In the genomic region with DNA sequence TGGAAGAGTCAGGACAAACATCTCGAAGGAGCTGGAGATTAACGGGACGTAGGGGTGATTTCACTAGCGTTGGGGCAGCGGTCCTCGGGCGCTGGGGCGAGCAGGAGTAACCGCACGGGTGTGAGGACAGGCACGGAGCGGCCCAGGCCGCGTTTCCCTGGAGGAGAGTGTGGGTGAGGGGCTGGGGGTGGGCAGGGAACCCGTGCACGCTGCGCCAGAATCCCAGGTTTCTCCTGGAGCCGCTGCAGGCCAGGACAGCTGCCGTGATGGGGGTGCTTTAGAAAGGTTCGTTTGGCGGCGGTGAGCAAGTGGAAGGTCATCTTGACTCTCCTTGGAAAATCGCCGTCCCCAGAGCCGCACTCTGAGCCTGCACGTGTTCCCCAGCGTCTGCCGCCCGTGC, we compare ENCODE assay signal across 20 cellular contexts.
DNase-seq lines count a peak whose midpoint lies in the region; ATAC-seq and TF ChIP-seq lines count a peak whose summit lies in the region.
"Had no signal": no experiment of that assay in that cellular context is flagged by ENCODE, and none has a peak within 500 bp of the region (broad histone marks: within the 10 kb centered on the region; RNA-seq: fewer than 3 reads in every experiment).

No MANE protein-coding gene starts in this region.

- ATAC-seq in Right ventricle myocardium inferior (peak; percentile 28), left cardiac atrium (no peak)
- ATAC-seq: CD8-positive, alpha-beta T cell; GM12878; HCT116 had no signal

- intact Hi-C loops in Right ventricle myocardium inferior (cut with DNase I): no loop called here
- intact Hi-C loops in left cardiac atrium (cut with DNase I): no loop called here
- intact Hi-C loops in spleen (cut with DNase I; ENCODE audit: low total_unique reads): no loop called here

- H3K14ac ChIP-seq in mesenchymal stem cell (ENCODE audit: low read length in 2 of 2): no peak overlapping the region

- H3K4ac ChIP-seq in mesenchymal stem cell (ENCODE audit: low read depth in 1 of 2, low read length in 2 of 2): no peak overlapping the region

- no peak overlapping the region for H2BK120ac ChIP-seq in mesenchymal stem cell (ENCODE audit: low read depth, low read length)

- H3K27ac ChIP-seq in mesenchymal stem cell (ENCODE audit: low read length, poor library complexity, severe bottlenecking): no peak overlapping the region
- H3K27ac ChIP-seq in spleen: no peak overlapping the region
- H3K27ac ChIP-seq: 22Rv1, BLaER1, C4-2B, GM23248 had no signal

- H3K27me3 ChIP-seq in mesenchymal stem cell (ENCODE audit: control insufficient read depth in 1 of 2, insufficient read depth in 1 of 2, low read length in 2 of 2): no peaks in the 10 kb centered on the region
- H3K27me3 ChIP-seq in spleen (replicated peaks in 1 of 7): peaks cover 0 to 8% (median 0%) of the 10 kb centered on the region in 7 donors

- DNase-seq in Right ventricle myocardium inferior (ENCODE audit: missing footprints) (no peak), left cardiac atrium (no peak), mesenchymal stem cell (no peak), spleen (peak; percentile 72), DMS53 (lab: John Stamatoyannopoulos, UW) (no peak), NCI-H526 treated with DMSO at 0.1 percent for 48 hours (lab: John Stamatoyannopoulos, UW) (no peak)
- DNase-seq: Caco-2; CD4-positive, CD25-positive, alpha-beta regulatory T cell; CD8-positive, alpha-beta T cell; DMS153; DMS79; EL; GDM1; GM23248; H9 had no signal

- no peaks in the 10 kb centered on the region for H3K9me3 ChIP-seq in mesenchymal stem cell (ENCODE audit: control insufficient read depth, low read length)
- peaks cover 0 to 7% (median 0%) of the 10 kb centered on the region in 8 donors for H3K9me3 ChIP-seq in spleen

- no peak overlapping the region for H2BK5ac ChIP-seq in mesenchymal stem cell (ENCODE audit: low read depth, low read length, poor library complexity, severe bottlenecking)

- H3K36me3 ChIP-seq in mesenchymal stem cell (ENCODE audit: control insufficient read depth in 1 of 2, insufficient read depth in 2 of 2, low read depth in 1 of 2, low read length in 2 of 2) (no peaks in the 10 kb centered on the region), spleen (no peaks in the 10 kb centered on the region)
- H3K36me3 ChIP-seq: BLaER1 had no signal

- H3K23ac ChIP-seq in mesenchymal stem cell (ENCODE audit: low read length in 2 of 2): no peak overlapping the region

- TF ChIP-seq POLR2A in spleen (IDR thresholded peaks at IDR 0.05): no peak

- no peak overlapping the region for H3K9ac ChIP-seq in mesenchymal stem cell (ENCODE audit: low read length)
- H3K9ac ChIP-seq: BLaER1, GM23248 had no signal

- no peak overlapping the region for H2AK5ac ChIP-seq in mesenchymal stem cell (ENCODE audit: low read length, severe bottlenecking)

- H3K4me3 ChIP-seq in mesenchymal stem cell (ENCODE audit: insufficient read depth in 1 of 2, low read depth in 1 of 2, low read length in 2 of 2): peak overlapping the region in 1 of 2 experiments; percentile 38
- H3K4me3 ChIP-seq in spleen: no peak overlapping the region
- H3K4me3 ChIP-seq: BLaER1, GM12878, GM23248 had no signal

- H3K4me1 ChIP-seq in mesenchymal stem cell (ENCODE audit: control insufficient read depth, insufficient read depth, low read depth, low read length) (no peaks in the 10 kb centered on the region), spleen (no peaks in the 10 kb centered on the region)
- H3K4me1 ChIP-seq: Caco-2 had no signal

- no peak overlapping the region for H2BK12ac ChIP-seq in mesenchymal stem cell (ENCODE audit: low read length in 2 of 2)

- H2AFZ ChIP-seq in mesenchymal stem cell (ENCODE audit: low read depth, low read length): no peak overlapping the region
- H2AFZ ChIP-seq: GM23248 had no signal

- 84% methylated on average over 29 of the region's 29 CpGs for WGBS in mesenchymal stem cell
- WGBS in spleen, 5 donors: 81 to 88% (median 85%) methylated on average over 28 to 29 of the region's 29 CpGs

- H4K8ac ChIP-seq in mesenchymal stem cell (ENCODE audit: low read length): no peak overlapping the region

- no peak overlapping the region for H3K18ac ChIP-seq in mesenchymal stem cell (ENCODE audit: low read depth in 1 of 2, low read length in 2 of 2)

- H2BK15ac ChIP-seq in mesenchymal stem cell (ENCODE audit: low read depth, poor library complexity, severe bottlenecking): no peak overlapping the region

- no peaks in the 10 kb centered on the region for H3K79me1 ChIP-seq in mesenchymal stem cell (replicated peaks; ENCODE audit: low read length, poor library complexity, severe bottlenecking)

- no peak overlapping the region for H3K4me2 ChIP-seq in mesenchymal stem cell (ENCODE audit: low read length, poor library complexity, severe bottlenecking)
- H3K4me2 ChIP-seq: BLaER1 had no signal

- TF ChIP-seq CTCF in spleen (IDR thresholded peaks at IDR 0.05 in 8 of 11, conservative IDR thresholded peaks at IDR 0.05 in 3 of 11): no peak

- H4K91ac ChIP-seq in mesenchymal stem cell (ENCODE audit: low read length): peak overlapping the region; percentile 10
